In genomic region chr14:101040538-101041442, GRCh38 we compare ENCODE assay signal across 24 cellular contexts.
"Had no signal": no experiment of that assay in that cellular context is flagged by ENCODE, and none has a peak within 500 bp of the region (broad histone marks: within the 10 kb centered on the region; RNA-seq: fewer than 3 reads in every experiment).

No MANE protein-coding gene starts in this region.

- ATAC-seq: activated CD4-positive, alpha-beta T cell treated with anti-CD3 and anti-CD28 coated beads for 36 hours; activated T-cell treated with anti-CD3 and anti-CD28 coated beads, Interleukin-2, amount 50 U/mL, for 4 hours; heart right ventricle; left lobe of liver; lower lobe of right lung; naive thymus-derived CD4-positive, alpha-beta T cell; psoas muscle had no signal

- H3K27me3 ChIP-seq: heart right ventricle, right atrium auricular region, thyroid gland had no signal

- H3K27ac ChIP-seq: coronary artery, epithelial cell of prostate, heart right ventricle, lower lobe of right lung, psoas muscle, right atrium auricular region, thyroid gland had no signal

- FAIRE-seq: astrocyte, bronchial epithelial cell, kidney had no signal

- H3K4me3 ChIP-seq: coronary artery, heart right ventricle, lower lobe of right lung, psoas muscle, right atrium auricular region, thyroid gland had no signal

- H3K9me3 ChIP-seq: heart right ventricle, lower lobe of right lung, psoas muscle, right atrium auricular region, thyroid gland had no signal

- H3K4me1 ChIP-seq: heart right ventricle, lower lobe of right lung, psoas muscle, right atrium auricular region, thyroid gland had no signal

- DNase-seq: activated B cell treated with CpG ODN at 0.5 μM for 24 hours; activated CD4-positive, alpha-beta T cell treated with anti-CD3 and anti-CD28 coated beads for 36 hours; activated CD4-positive, alpha-beta T cell treated with anti-CD3 and anti-CD28 coated beads, Interleukin-2, amount 50 U/mL, for 4 hours; activated CD8-positive, alpha-beta memory T cell treated with anti-CD3 and anti-CD28 coated beads for 24 hours; activated CD8-positive, alpha-beta memory T cell treated with anti-CD3 and anti-CD28 coated beads, Interleukin-2, amount 50 U/mL, for 48 hours; activated naive CD4-positive, alpha-beta T cell treated with Interleukin-2 at 50 U/mL for 16 hours; activated naive CD8-positive, alpha-beta T cell treated with anti-CD3 and anti-CD28 coated beads for 36 hours; activated T-cell treated with anti-CD3 and anti-CD28 coated beads, Interleukin-2, amount 50 U/mL, for 4 hours; heart right ventricle; kidney; lower lobe of right lung; naive thymus-derived CD4-positive, alpha-beta T cell; occipital lobe; stimulated activated CD4-positive, alpha-beta T cell treated with anti-CD3 and anti-CD28 coated beads, Interleukin-1b, Interleukin-23, amount 100 ng/mL, for 48 hours; substantia nigra; T-helper 9 cell; thyroid gland had no signal

- H3K36me3 ChIP-seq: heart right ventricle, lower lobe of right lung, right atrium auricular region, thyroid gland had no signal
